ENCODE assay signal across 14 cellular contexts in genomic region chr1:147618077-147618569, GRCh38. TPM values are rescaled to one million over a fixed set of nuclear protein-coding genes. Genes with fewer than 3 reads are reported as not detected.
DNase-seq lines count a peak whose midpoint lies in the region; ATAC-seq and TF ChIP-seq lines count a peak whose summit lies in the region.
"Had no signal": no experiment of that assay in that cellular context is flagged by ENCODE, and none has a peak within 500 bp of the region (broad histone marks: within the 10 kb centered on the region; RNA-seq: fewer than 3 reads in every experiment).

No MANE protein-coding gene starts in this region.

- peak overlapping the region; percentile 70 for H3K27ac Mint-ChIP-seq in activated CD8-positive, alpha-beta T cell treated with anti-CD3 and anti-CD28 coated beads for 36 hours
- peak overlapping the region; percentile 51 to 60 for H3K27ac Mint-ChIP-seq in stimulated activated naive CD8-positive, alpha-beta T cell treated with anti-CD3 and anti-CD28 coated beads, Interleukin-15, amount 100 ng/mL, for 72 hours

- peaks cover 24% of the 10 kb centered on the region for H3K4me1 Mint-ChIP-seq in activated CD8-positive, alpha-beta T cell treated with anti-CD3 and anti-CD28 coated beads for 36 hours (ENCODE audit: low read depth)
- peaks cover 20% of the 10 kb centered on the region for H3K4me1 Mint-ChIP-seq in stimulated activated naive CD8-positive, alpha-beta T cell treated with anti-CD3 and anti-CD28 coated beads, Interleukin-15, amount 100 ng/mL, for 72 hours

- peak; percentile 93 for ATAC-seq in activated CD8-positive, alpha-beta T cell treated with anti-CD3 and anti-CD28 coated beads for 36 hours
- ATAC-seq in stimulated activated naive CD8-positive, alpha-beta T cell treated with anti-CD3 and anti-CD28 coated beads, Interleukin-15, amount 100 ng/mL, for 72 hours = peak; percentile 74

- H3K27me3 Mint-ChIP-seq in activated CD8-positive, alpha-beta T cell treated with anti-CD3 and anti-CD28 coated beads for 36 hours = no peaks in the 10 kb centered on the region
- H3K27me3 Mint-ChIP-seq in stimulated activated naive CD8-positive, alpha-beta T cell treated with anti-CD3 and anti-CD28 coated beads, Interleukin-15, amount 100 ng/mL, for 72 hours = no peaks in the 10 kb centered on the region

- H3K4me3 Mint-ChIP-seq in activated CD8-positive, alpha-beta T cell treated with anti-CD3 and anti-CD28 coated beads for 36 hours = no peak overlapping the region
- H3K4me3 Mint-ChIP-seq in stimulated activated naive CD8-positive, alpha-beta T cell treated with anti-CD3 and anti-CD28 coated beads, Interleukin-15, amount 100 ng/mL, for 72 hours = no peak overlapping the region

- CTCF ChIA-PET in activated CD8-positive, alpha-beta T cell treated with anti-CD3 and anti-CD28 coated beads for 36 hours (lab: Charles Lee) = interaction anchor here (1.0 to 2.0 kb wide), 3 partner anchors 9 to 122 kb away, joined by 3 to 5 read pairs (median 5); partner anchors contain the start of gene BCL9

- no peak for TF ChIP-seq CTCF in activated CD8-positive, alpha-beta T cell treated with anti-CD3 and anti-CD28 coated beads for 36 hours (IDR thresholded peaks at IDR 0.05)
- no peak for TF ChIP-seq CTCF in GM13976 (IDR thresholded peaks at IDR 0.05; ENCODE audit: borderline replicate concordance, control extremely low read depth, extremely low read depth, insufficient read depth, missing control alignments)

- POLR2A ChIA-PET in activated CD8-positive, alpha-beta T cell treated with anti-CD3 and anti-CD28 coated beads for 36 hours (lab: Charles Lee) = interaction anchor here (0.7 to 1.8 kb wide), 8 partner anchors 12 to 122 kb away, joined by 3 to 6 read pairs (median 4); partner anchors contain the start of gene BCL9

- H3K9me3 Mint-ChIP-seq in activated CD8-positive, alpha-beta T cell treated with anti-CD3 and anti-CD28 coated beads for 36 hours = no peaks in the 10 kb centered on the region
- no peaks in the 10 kb centered on the region for H3K9me3 Mint-ChIP-seq in stimulated activated naive CD8-positive, alpha-beta T cell treated with anti-CD3 and anti-CD28 coated beads, Interleukin-15, amount 100 ng/mL, for 72 hours

- in situ Hi-C loops in GM13976 (cut with MboI; ENCODE audit: low sequenced_read_pairs, unreplicated experiment) = no loop called here

- H3K36me3 Mint-ChIP-seq in activated CD8-positive, alpha-beta T cell treated with anti-CD3 and anti-CD28 coated beads for 36 hours (ENCODE audit: low read depth) = peaks cover 51% of the 10 kb centered on the region

- intact Hi-C loops in activated CD8-positive, alpha-beta T cell treated with anti-CD3 and anti-CD28 coated beads for 36 hours (cut with micrococcal nuclease) = no loop called here

- DNase-seq in activated T-cell treated with anti-CD3 and anti-CD28 coated beads for 4 hours (peak; percentile 13), left kidney (ENCODE audit: low read depth, low spot score) (peak; percentile 34), cerebellar cortex (ENCODE audit: low spot score) (no peak), RKO (ENCODE audit: low spot score) (no peak), GM13976 (ENCODE audit: low spot score) (no peak)
- no peak for DNase-seq in activated T-cell treated with anti-CD3 and anti-CD28 coated beads, Interleukin-2, amount 50 U/mL, for 1 hour
- DNase-seq in activated CD8-positive, alpha-beta T cell treated with anti-CD3 and anti-CD28 coated beads for 36 hours = peak; percentile 69
- no peak for DNase-seq in stimulated activated naive CD8-positive, alpha-beta T cell treated with anti-CD3 and anti-CD28 coated beads, Interleukin-15, amount 100 ng/mL, for 72 hours
- DNase-seq: ACHN, DMS153, kidney glomerular epithelial cell, NCI-H1694, NCI-H774, SIG-M5 had no signal

RNA-seq across cellular contexts. Expression of gene ACP6, which starts 52.2 kb away (rescaled TPM):
- 10 to 100 TPM; 16.9 to 20.9 TPM for total RNA-seq in activated CD8-positive, alpha-beta T cell treated with anti-CD3 and anti-CD28 coated beads for 36 hours

Comparison
In these comparisons a context has a peak if more than half of its experiments do, and no peak if none do; other contexts are left out.
1. DNase-seq: peak in activated T-cell treated with anti-CD3 and anti-CD28 coated beads for 4 hours (single experiment), activated CD8-positive, alpha-beta T cell treated with anti-CD3 and anti-CD28 coated beads for 36 hours (single experiment) and left kidney (single experiment); none in activated T-cell treated with anti-CD3 and anti-CD28 coated beads, Interleukin-2, amount 50 U/mL, for 1 hour (single experiment), stimulated activated naive CD8-positive, alpha-beta T cell treated with anti-CD3 and anti-CD28 coated beads, Interleukin-15, amount 100 ng/mL, for 72 hours (0 of 2), cerebellar cortex (single experiment), RKO (single experiment) and GM13976 (single experiment).